ENCODE assay signal across 8 cellular contexts in the genomic region with DNA sequence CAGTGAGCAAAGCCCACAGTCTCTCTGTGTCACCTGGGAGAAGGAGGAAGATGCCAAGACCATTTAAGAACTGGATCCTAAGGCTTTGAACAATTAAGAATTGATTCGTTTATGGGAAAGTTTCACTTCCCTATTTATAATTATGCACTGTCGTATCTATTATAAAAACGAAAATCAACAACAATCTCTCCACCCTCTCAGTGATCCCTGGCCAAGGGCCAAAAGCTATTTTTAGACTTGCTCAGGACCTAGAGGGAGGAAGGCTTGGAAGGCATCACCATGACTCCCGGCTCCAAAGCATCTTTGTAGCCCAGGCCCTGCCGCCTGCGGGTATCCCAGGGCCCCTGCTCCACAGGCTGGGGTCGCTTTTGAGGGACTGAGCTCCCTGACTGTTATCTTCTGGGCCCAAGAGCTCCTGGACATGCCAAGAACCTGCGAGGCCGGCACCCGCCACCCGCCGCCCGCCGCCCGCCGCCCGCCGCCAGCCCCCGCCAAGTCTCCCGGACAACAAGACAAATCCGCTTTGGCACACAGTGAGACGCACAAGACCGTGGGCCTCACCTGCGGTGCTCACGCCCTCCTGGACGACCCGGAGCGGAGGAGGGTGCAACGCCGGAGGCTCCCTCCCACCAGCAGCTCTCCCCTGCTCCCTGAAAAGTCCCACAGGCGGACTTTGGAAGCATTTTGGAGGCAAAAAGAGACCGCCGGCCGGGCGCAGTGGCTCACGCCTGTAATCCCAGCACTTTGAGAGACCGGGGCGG. TPM values are rescaled to one million over a fixed set of nuclear protein-coding genes. Genes with fewer than 3 reads are reported as not detected.
DNase-seq lines count a peak whose midpoint lies in the region; ATAC-seq and TF ChIP-seq lines count a peak whose summit lies in the region.

No MANE protein-coding gene starts in this region.

- H2BK15ac ChIP-seq in H9 (ENCODE audit: low read depth, low read length), result no peak overlapping the region

- no peaks in the 10 kb centered on the region for H4K20me1 ChIP-seq in H9 (ENCODE audit: control insufficient read depth, insufficient read depth, insufficient read length)
- no peaks in the 10 kb centered on the region for H4K20me1 ChIP-seq in SK-N-SH (ENCODE audit: insufficient read depth)

- H3K4me1 ChIP-seq in H9 (ENCODE audit: insufficient read depth, low read length), result no peaks in the 10 kb centered on the region; the same call in 1 of the 2 replicates
- peaks cover 0 to 7% of the 10 kb centered on the region in 2 experiments; a peak in 1 of 4 replicates for H3K4me1 ChIP-seq in SK-N-SH (ENCODE audit: control insufficient read depth in 1 of 2, insufficient read depth in 2 of 2, low read depth in 1 of 2, low read length in 1 of 2)

- H3K36me3 Mint-ChIP-seq in H9 (ENCODE audit: insufficient read depth in 1 of 3, low read depth in 3 of 3) (0 out of 7 replicates have a peak, but pooled peaks cover 0 to 2% (median 0%) of the 10 kb centered on the region in 3 experiments), neural crest cell (ENCODE audit: low read depth) (no peaks in the 10 kb centered on the region)

- H3K23me2 ChIP-seq in H9 (ENCODE audit: insufficient read length, low read depth, low read length, poor library complexity, severe bottlenecking), result peaks cover 18% of the 10 kb centered on the region

- H4K5ac ChIP-seq in H9 (ENCODE audit: insufficient read length, low read depth, low read length), result no peak overlapping the region

- no peak overlapping the region for H4K91ac ChIP-seq in H9 (ENCODE audit: insufficient read length, low read depth, low read length)

- H2BK12ac ChIP-seq in H9 (ENCODE audit: insufficient read length, low read depth, low read length), result no peak overlapping the region

- no peak for TF ChIP-seq RAD21 in SK-N-SH (IDR thresholded peaks at IDR 0.05; ENCODE audit: low read length)

- H2BK5ac ChIP-seq in H9 (ENCODE audit: insufficient read length, low read length), result no peak overlapping the region

- no peak for TF ChIP-seq CTCF in AG04450 (IDR thresholded peaks at IDR 0.05; ENCODE audit: low read depth, low read length)
- no peak for TF ChIP-seq CTCF in H9 (conservative IDR thresholded peaks at IDR 0.05)
- no peak for TF ChIP-seq CTCF in SK-N-SH (IDR thresholded peaks at IDR 0.05)
- TF ChIP-seq CTCF in fibroblast of mammary gland (conservative IDR thresholded peaks at IDR 0.05; ENCODE audit: control insufficient read depth, insufficient read depth, low read depth, low read length), result no peak
- TF ChIP-seq CTCF in neural crest cell (conservative IDR thresholded peaks at IDR 0.05), result no peak

- H3K27ac Mint-ChIP-seq in H9, result peak overlapping the region in 1 of 3 experiments; percentile 44; a peak in 1 of 7 replicates
- no peak overlapping the region for H3K27ac Mint-ChIP-seq in neural crest cell (ENCODE audit: unreplicated experiment)

- peaks cover 4% of the 10 kb centered on the region for H3K79me1 ChIP-seq in H9 (ENCODE audit: insufficient read depth, low read depth, low read length, poor library complexity, severe bottlenecking)

- H2BK120ac ChIP-seq in H9 (ENCODE audit: low read depth, low read length, poor library complexity, severe bottlenecking), result no peak overlapping the region

- H3K79me2 ChIP-seq in H9 (ENCODE audit: insufficient read depth, low read length) (peaks cover 13% of the 10 kb centered on the region), SK-N-SH (ENCODE audit: insufficient read depth) (peaks cover 22% of the 10 kb centered on the region; the same call in 1 of the 2 replicates)

- TF ChIP-seq EP300 in SK-N-SH (IDR thresholded peaks at IDR 0.05; ENCODE audit: borderline replicate concordance in 1 of 2, low read depth in 1 of 2, low read length in 1 of 2), result no peak

- no peak overlapping the region for H4K8ac ChIP-seq in H9 (replicated peaks; ENCODE audit: insufficient read length, low read depth, low read length)

- no peak overlapping the region for H3T11ph ChIP-seq in H9 (ENCODE audit: low read length)

- no peak overlapping the region for H3K23ac ChIP-seq in H9 (ENCODE audit: insufficient read length, low read depth, low read length)

- peak overlapping the region; percentile 65; the same call in 1 of the 2 replicates for H3K14ac ChIP-seq in H9 (ENCODE audit: insufficient read depth, low read length)

- H2AFZ ChIP-seq in H9 (ENCODE audit: low read length) (no peak overlapping the region), SK-N-SH (ENCODE audit: low read depth) (peak overlapping the region; percentile 90)

- peak overlapping the region; percentile 84 to 92 for H3K4me3 Mint-ChIP-seq in H9
- H3K4me3 Mint-ChIP-seq in neural crest cell, result peak overlapping the region; percentile 83

- no peaks in the 10 kb centered on the region for H3K9me2 ChIP-seq in SK-N-SH

- H3K27me3 ChIP-seq in AG04450 (ENCODE audit: control insufficient read depth, insufficient read depth, low read length), result peaks cover 12% of the 10 kb centered on the region
- H3K27me3 ChIP-seq in H9 (ENCODE audit: insufficient read depth, low read length), result no peaks in the 10 kb centered on the region
- H3K27me3 ChIP-seq in SK-N-SH (ENCODE audit: insufficient read depth), result no peaks in the 10 kb centered on the region

- H3K4me1 Mint-ChIP-seq in H9, result peaks cover 21 to 23% of the 10 kb centered on the region in 2 experiments
- peaks cover 10% of the 10 kb centered on the region for H3K4me1 Mint-ChIP-seq in neural crest cell

- H3F3A ChIP-seq in SK-N-SH (replicated peaks; ENCODE audit: insufficient read depth), result peaks cover 9% of the 10 kb centered on the region

- no peaks in the 10 kb centered on the region; the same call in 1 of the 2 replicates for H3K9me3 ChIP-seq in AG04450 (ENCODE audit: control insufficient read depth, insufficient read depth, low read length)
- no peaks in the 10 kb centered on the region for H3K9me3 ChIP-seq in H9 (ENCODE audit: control insufficient read depth, low read depth, low read length)
- H3K9me3 ChIP-seq in SK-N-SH, result no peaks in the 10 kb centered on the region

- POLR2A ChIA-PET in AG04450 (lab: Yijun Ruan, JAX) (no interaction called here), SK-N-SH (lab: Yijun Ruan, JAX) (interaction anchor here (1.2 kb wide), 1 partner anchor 17 kb away, joined by 5 read pairs; a partner anchor contains a TSS)

- H3K27ac ChIP-seq in AG04450 (ENCODE audit: low read depth, low read length), result no peak overlapping the region
- no peak overlapping the region for H3K27ac ChIP-seq in H9 (ENCODE audit: insufficient read length, low read depth, low read length)
- H3K27ac ChIP-seq in SK-N-SH (ENCODE audit: low read depth in 2 of 2, low read length in 1 of 2), result no peak overlapping the region

- no peaks in the 10 kb centered on the region for H3K36me3 ChIP-seq in SK-N-SH (replicated peaks in 1 of 2; ENCODE audit: control insufficient read depth in 1 of 2, insufficient read depth in 2 of 2, low read length in 1 of 2)

- H3K56ac ChIP-seq in H9 (ENCODE audit: insufficient read length, low read depth, low read length), result no peak overlapping the region

- CTCF ChIA-PET in AG04450 (lab: Charles Lee), result interaction anchor here (0.6 kb wide), 1 partner anchor 839 kb away, joined by 3 read pairs; no protein-coding TSS in a partner anchor
- CTCF ChIA-PET in SK-N-SH (lab: Yijun Ruan, JAX), result no interaction called here

- H3K4me3 ChIP-seq in AG04450 (ENCODE audit: low read depth, low read length) (peak overlapping the region; percentile 61), SK-N-SH (ENCODE audit: low read depth in 2 of 2, low read length in 1 of 2) (peak overlapping the region; percentile 53 to 74), fibroblast of mammary gland (ENCODE audit: control insufficient read depth, low read depth, low read length) (peak overlapping the region; percentile 24)

- H3K4me2 ChIP-seq in H9 (ENCODE audit: insufficient read depth, insufficient read length, low read length), result peak overlapping the region; percentile 75
- peak overlapping the region; percentile 85 for H3K4me2 ChIP-seq in SK-N-SH

- H3K9ac ChIP-seq in H9 (ENCODE audit: extremely low read depth, insufficient read length, low read length), result peak overlapping the region; percentile 76
- H3K9ac ChIP-seq in SK-N-SH, result peak overlapping the region; percentile 51; the same call in 1 of the 2 replicates

- no peak overlapping the region for H3K18ac ChIP-seq in H9 (ENCODE audit: insufficient read length, low read depth, low read length)

- peaks cover 6% of the 10 kb centered on the region for H3K27me3 Mint-ChIP-seq in H9 (ENCODE audit: low read depth)
- H3K27me3 Mint-ChIP-seq in neural crest cell (ENCODE audit: low read depth), result peaks cover 35% of the 10 kb centered on the region

- no CpG with 5 or more reads among the region's 38 CpGs for whole genome bisulfite sequencing in H9 (ENCODE audit: extremely low coverage, insufficient read length, low lambda C conversion rate)
- 25% methylated on average over 10 of the region's 38 CpGs for WGBS in SK-N-SH (ENCODE audit: low lambda C conversion rate)

- H3K9me3 Mint-ChIP-seq in H9 (no peaks in the 10 kb centered on the region), neural crest cell (no peaks in the 10 kb centered on the region)

- ATAC-seq in GM18907 (IDR thresholded peaks at IDR 0.05; ENCODE audit: unreplicated experiment), result no peak

- no peak for DNase-seq in AG04450 (ENCODE audit: low read depth, low spot score)
- peak; percentile 35 for DNase-seq in H9
- DNase-seq in SK-N-SH, result peak; percentile 57
- DNase-seq in fibroblast of mammary gland (ENCODE audit: low read depth), result peak; percentile 18
- no peak for DNase-seq in neural crest cell (ENCODE audit: low read depth, low spot score)
- no peak for DNase-seq in SHP77 treated with DMSO at 0.1 percent for 48 hours (lab: John Stamatoyannopoulos, UW)
- DNase-seq in NCI-H774 (lab: John Stamatoyannopoulos, UW), result no peak

- H2BK20ac ChIP-seq in H9 (ENCODE audit: low read depth, low read length, poor library complexity, severe bottlenecking), result no peak overlapping the region

- no peak overlapping the region for H2AK5ac ChIP-seq in H9 (ENCODE audit: insufficient read length, low read length)

- H3K4ac ChIP-seq in H9 (ENCODE audit: low read depth, low read length), result no peak overlapping the region

TF ChIP-seq in SK-N-SH, 30 proteins besides CTCF, POLR2A, EP300 and RAD21 (continues in another document):
- TF ChIP-seq NFIC (IDR thresholded peaks at IDR 0.05; ENCODE audit: borderline replicate concordance), result 0 out of 2 replicates have a peak, but pooled peaks have one; percentile 23

RNA-seq across cellular contexts. Expression of a gene that starts 1.2 kb away (rescaled TPM):
- polyA plus RNA-seq in AG04450 (2011; rRNA removed), result 4.8 and 5.3 TPM in 2 replicates
- polyA minus RNA-seq in AG04450 (2011; rRNA and poly(A)+ RNA removed), result 5.5 and 7.6 TPM in 2 replicates
- 29.1 and 29.2 TPM in 2 replicates for total RNA-seq in H9 (2021)
- 7.0 and 9.2 TPM in 2 replicates for polyA plus RNA-seq in SK-N-SH (2012; rRNA removed)
- 8.6 and 10.3 TPM in 2 replicates for polyA plus RNA-seq in SK-N-SH (2012; cell fraction: cytosol; rRNA removed)
- polyA plus RNA-seq in SK-N-SH (2012; cell fraction: nucleus; rRNA removed), result 9.9 and 11.4 TPM in 2 replicates
- total RNA-seq in neural crest cell, result 10.2 and 11.3 TPM in 2 replicates

RNA-seq across cellular contexts. Expression of a gene that starts 17.4 kb away (rescaled TPM):
- polyA plus RNA-seq in AG04450 (2011; rRNA removed) (7.0 and 7.9 TPM in 2 replicates), SK-N-SH (2012; rRNA removed) (5.9 and 6.3 TPM in 2 replicates)
- 15.2 and 17.5 TPM in 2 replicates for polyA minus RNA-seq in AG04450 (2011; rRNA and poly(A)+ RNA removed)
- total RNA-seq in H9 (2021) (11.7 and 12.2 TPM in 2 replicates), neural crest cell (12.9 TPM in 2 replicates)
- polyA plus RNA-seq in SK-N-SH (2012; cell fraction: cytosol; rRNA removed), result 3.7 and 6.2 TPM in 2 replicates
- 7.6 and 10.5 TPM in 2 replicates for polyA plus RNA-seq in SK-N-SH (2012; cell fraction: nucleus; rRNA removed)

Comparison
In these comparisons a context has a peak if more than half of its experiments do, and no peak if none do; other contexts are left out.
1. DNase-seq: peak in H9 (single experiment), SK-N-SH (single experiment) and fibroblast of mammary gland (single experiment); none in AG04450 (single experiment), neural crest cell (single experiment), SHP77 treated with DMSO at 0.1 percent for 48 hours (single experiment) and NCI-H774 (single experiment).
2. Peak in every context shown above with its lines, with median percentiles within 50 percentile points of each other: H3K4me3 ChIP-seq.